7 cellular contexts compared by ENCODE assay signal in genomic region chr18:23489586-23489985, GRCh38. TPM values are rescaled to one million over a fixed set of nuclear protein-coding genes. Genes with fewer than 3 reads are reported as not detected.
DNase-seq lines count a peak whose midpoint lies in the region; ATAC-seq and TF ChIP-seq lines count a peak whose summit lies in the region.
"Not testable (repeated sequence)": the region's sequence is repeated elsewhere in the genome, so short reads cannot be mapped to it uniquely, and the experiment has no call there.

No MANE protein-coding gene starts in this region.

- peaks cover 27% of the 10 kb centered on the region for H3K4me1 ChIP-seq in DOHH2 (ENCODE audit: control insufficient read depth, low read length)

- DNase-seq in MG63 (peak; percentile 70), astrocyte of the hippocampus (ENCODE audit: low read depth, low spot score) (peak; percentile 26), fibroblast of the aortic adventitia (ENCODE audit: low read depth) (peak; percentile 90)
- DNase-seq in activated B cell treated with CpG ODN at 0.5 μM for 24 hours; naive B cell; stimulated activated naive B cell treated with anti-CD40 and anti-IgM and Interleukin-4, amounts not matched to agents 10 μg/mL and 1 μg/mL and 100 μg/mL, for 72 hours: not testable (repeated sequence)

- ATAC-seq in activated B cell treated with CpG ODN at 0.5 μM for 24 hours (ENCODE audit: low read depth); naive B cell (ENCODE audit: low read depth in 2 of 2); stimulated activated naive B cell treated with anti-CD40 and anti-IgM and Interleukin-4, amounts not matched to agents 10 μg/mL and 1 μg/mL and 100 μg/mL, for 72 hours (replicated peaks): not testable (repeated sequence)

- H3K4me3 Mint-ChIP-seq in activated B cell treated with CpG ODN at 0.5 μM for 24 hours (peak overlapping the region; percentile 19), naive B cell (peak overlapping the region; percentile 80 to 96 (median 88))
- H3K4me3 Mint-ChIP-seq in stimulated activated naive B cell treated with anti-CD40 and anti-IgM and Interleukin-4, amounts not matched to agents 10 μg/mL and 1 μg/mL and 100 μg/mL, for 72 hours = peak overlapping the region in 1 of 2 donors; percentile 32

- not testable (repeated sequence) for H4K20me1 ChIP-seq in DOHH2 (ENCODE audit: control insufficient read depth, insufficient read depth, low read depth, low read length)

- H3F3A ChIP-seq in DOHH2 (ENCODE audit: control insufficient read depth, insufficient read depth) = peaks cover 11% of the 10 kb centered on the region

- H3K27me3 Mint-ChIP-seq in activated B cell treated with CpG ODN at 0.5 μM for 24 hours; naive B cell; stimulated activated naive B cell treated with anti-CD40 and anti-IgM and Interleukin-4, amounts not matched to agents 10 μg/mL and 1 μg/mL and 100 μg/mL, for 72 hours: not testable (repeated sequence)

- not testable (repeated sequence) for TF ChIP-seq CTCF in DOHH2 (IDR thresholded peaks at IDR 0.05; ENCODE audit: low read depth, low read length, poor library complexity, severe bottlenecking); activated B cell treated with CpG ODN at 0.5 μM for 24 hours (IDR thresholded peaks at IDR 0.05); fibroblast of the aortic adventitia (IDR thresholded peaks at IDR 0.05; ENCODE audit: insufficient read depth, low read length)

- H3K79me2 ChIP-seq in DOHH2 (ENCODE audit: control insufficient read depth, low read length) = not testable (repeated sequence)

- H3K36me3 ChIP-seq in DOHH2 (ENCODE audit: control insufficient read depth, low read length); MG63: not testable (repeated sequence)

- peak overlapping the region; percentile 59 for H3K27ac Mint-ChIP-seq in activated B cell treated with CpG ODN at 0.5 μM for 24 hours
- peak overlapping the region; percentile 44 to 95 (median 78) for H3K27ac Mint-ChIP-seq in naive B cell
- peak overlapping the region; percentile 81 for H3K27ac Mint-ChIP-seq in stimulated activated naive B cell treated with anti-CD40 and anti-IgM and Interleukin-4, amounts not matched to agents 10 μg/mL and 1 μg/mL and 100 μg/mL, for 72 hours

- H3K4me1 Mint-ChIP-seq in activated B cell treated with CpG ODN at 0.5 μM for 24 hours (peaks cover 51% of the 10 kb centered on the region), naive B cell (peaks cover 23 to 78% (median 57%) of the 10 kb centered on the region in 3 donors)
- H3K4me1 Mint-ChIP-seq in stimulated activated naive B cell treated with anti-CD40 and anti-IgM and Interleukin-4, amounts not matched to agents 10 μg/mL and 1 μg/mL and 100 μg/mL, for 72 hours = peaks cover 32 to 49% of the 10 kb centered on the region in 2 donors

- H3K9me2 ChIP-seq in DOHH2 (replicated peaks; ENCODE audit: control insufficient read depth, low read length) = not testable (repeated sequence)

- POLR2A ChIA-PET in activated B cell treated with CpG ODN at 0.5 μM for 24 hours (lab: Charles Lee) = interaction anchor here (0.7 to 1.0 kb wide), 2 partner anchors 9 to 264 kb away, joined by 3 to 5 read pairs; no protein-coding TSS in a partner anchor

- H3K27me3 ChIP-seq in DOHH2 (ENCODE audit: control insufficient read depth, low read length); MG63: not testable (repeated sequence)

- not testable (repeated sequence) for H3K4me2 ChIP-seq in DOHH2 (ENCODE audit: low read length)

- not testable (repeated sequence) for H3K36me3 Mint-ChIP-seq in activated B cell treated with CpG ODN at 0.5 μM for 24 hours (ENCODE audit: low read depth)
- H3K36me3 Mint-ChIP-seq in naive B cell = peaks cover 11 to 12% of the 10 kb centered on the region in 2 donors
- peaks cover 4 to 21% of the 10 kb centered on the region in 2 donors for H3K36me3 Mint-ChIP-seq in stimulated activated naive B cell treated with anti-CD40 and anti-IgM and Interleukin-4, amounts not matched to agents 10 μg/mL and 1 μg/mL and 100 μg/mL, for 72 hours

- CTCF ChIA-PET in activated B cell treated with CpG ODN at 0.5 μM for 24 hours (lab: Charles Lee) = not testable (repeated sequence)

- H3K27ac ChIP-seq in DOHH2 (ENCODE audit: low read depth, low read length) = not testable (repeated sequence)

- not testable (repeated sequence) for H3K9me3 ChIP-seq in DOHH2 (ENCODE audit: control insufficient read depth, insufficient read depth, low read length); MG63

- not testable (repeated sequence) for H3K9me3 Mint-ChIP-seq in activated B cell treated with CpG ODN at 0.5 μM for 24 hours; naive B cell; stimulated activated naive B cell treated with anti-CD40 and anti-IgM and Interleukin-4, amounts not matched to agents 10 μg/mL and 1 μg/mL and 100 μg/mL, for 72 hours

- intact Hi-C loops in activated B cell treated with CpG ODN at 0.5 μM for 24 hours (cut with micrococcal nuclease) = not testable (repeated sequence)

- H3K4me3 ChIP-seq in DOHH2 (ENCODE audit: low read length) = peak overlapping the region; percentile 34; the same call in 1 of the 2 replicates
- H3K4me3 ChIP-seq in MG63; fibroblast of the aortic adventitia (ENCODE audit: low read depth, low read length): not testable (repeated sequence)

RNA-seq across cellular contexts. Expression of gene RMC1, which starts 13.7 kb away (rescaled TPM):
- total RNA-seq in MG63 (2014; rRNA removed; shearing (Covaris generic); ENCODE audit: low replicate concordance) = 21.1 and 21.9 TPM in 2 replicates
- total RNA-seq in activated B cell treated with CpG ODN at 0.5 μM for 24 hours = 58.4 and 71.2 TPM in 2 replicates
- total RNA-seq in fibroblast of the aortic adventitia (ENCODE audit: low replicate concordance) = 21.3 and 22.7 TPM in 2 replicates
- polyA plus RNA-seq in naive B cell (ENCODE audit: low read depth in 6 of 6) = 10 to 100 TPM; 40.1 to 98.1 (median 88.1) TPM

RNA-seq across cellular contexts. Expression of gene RIOK3, which starts 36.5 kb away (rescaled TPM):
- total RNA-seq in MG63 (2014; rRNA removed; shearing (Covaris generic); ENCODE audit: low replicate concordance) = 35.9 and 41.3 TPM in 2 replicates
- total RNA-seq in activated B cell treated with CpG ODN at 0.5 μM for 24 hours (90.4 and 92.4 TPM in 2 replicates), fibroblast of the aortic adventitia (ENCODE audit: low replicate concordance) (58.1 and 89.3 TPM in 2 replicates)
- polyA plus RNA-seq in naive B cell (ENCODE audit: low read depth in 6 of 6) = 10 to 100 TPM; 67.1 to 95.8 (median 78.8) TPM
